Comparison of ENCODE assay signal across 9 cellular contexts in genomic region chr9:75147638-75148037, GRCh38. TPM values are rescaled to one million over a fixed set of nuclear protein-coding genes. Genes with fewer than 3 reads are reported as not detected.
A peak's percentile ranks its signal among the peaks of the same experiment; 100 is the strongest.
DNase-seq lines count a peak whose midpoint lies in the region; ATAC-seq and TF ChIP-seq lines count a peak whose summit lies in the region.
"Had no signal": no experiment of that assay in that cellular context is flagged by ENCODE, and none has a peak within 500 bp of the region (broad histone marks: within the 10 kb centered on the region; RNA-seq: fewer than 3 reads in every experiment).

No MANE protein-coding gene starts in this region.

- peak; percentile 33 for ATAC-seq in stimulated activated naive CD8-positive, alpha-beta T cell treated with anti-CD3 and anti-CD28 coated beads, Interleukin-15, amount 100 ng/mL, for 72 hours

- no peaks in the 10 kb centered on the region for H3K27me3 Mint-ChIP-seq in activated naive CD4-positive, alpha-beta T cell treated with anti-CD3 and anti-CD28 coated beads for 36 hours (ENCODE audit: low read depth)
- H3K27me3 Mint-ChIP-seq in stimulated activated naive CD8-positive, alpha-beta T cell treated with anti-CD3 and anti-CD28 coated beads, Interleukin-15, amount 100 ng/mL, for 72 hours: no peaks in the 10 kb centered on the region

- H3K9me3 Mint-ChIP-seq in activated naive CD4-positive, alpha-beta T cell treated with anti-CD3 and anti-CD28 coated beads for 36 hours: peaks cover 15% of the 10 kb centered on the region
- H3K9me3 Mint-ChIP-seq in stimulated activated naive CD8-positive, alpha-beta T cell treated with anti-CD3 and anti-CD28 coated beads, Interleukin-15, amount 100 ng/mL, for 72 hours: peaks cover 16 to 22% of the 10 kb centered on the region in 2 donors

- intact Hi-C loops in activated naive CD4-positive, alpha-beta T cell treated with anti-CD3 and anti-CD28 coated beads for 36 hours (cut with micrococcal nuclease): loop anchor here (1.0 to 10.0 kb wide), 5 partner anchors 9 to 1993 kb away; partner anchors contain the start of genes ANXA1 and C9orf40

- CTCF ChIA-PET in activated naive CD4-positive, alpha-beta T cell treated with anti-CD3 and anti-CD28 coated beads for 36 hours (lab: Charles Lee): interaction anchor here (1.3 to 3.0 kb wide), 2 partner anchors 10 to 38 kb away, joined by 3 to 7 read pairs; no protein-coding TSS in a partner anchor

- TF ChIP-seq CTCF in astrocyte of the spinal cord (IDR thresholded peaks at IDR 0.05; ENCODE audit: low read depth, low read length): no peak

- no peak for DNase-seq in activated naive CD4-positive, alpha-beta T cell treated with anti-CD3 and anti-CD28 coated beads for 36 hours
- no peak for DNase-seq in activated naive CD4-positive, alpha-beta T cell treated with Interleukin-2 at 50 U/mL for 16 hours
- peak; percentile 30 for DNase-seq in HS-5 (ENCODE audit: low read depth)
- DNase-seq in astrocyte of the spinal cord (ENCODE audit: low read depth, low spot score): peak; percentile 51
- no peak for DNase-seq in stimulated activated naive CD8-positive, alpha-beta T cell treated with anti-CD3 and anti-CD28 coated beads, Interleukin-15, amount 100 ng/mL, for 72 hours
- DNase-seq in cerebellum (ENCODE audit: low spot score): no peak
- DNase-seq in UCSD-AML1 (lab: John Stamatoyannopoulos, UW; ENCODE audit: unreplicated experiment): no peak
- no peak for DNase-seq in activated CD4-positive, CD25-positive, alpha-beta regulatory T cell treated with anti-CD3 and anti-CD28 coated beads, Interleukin-2, amount 50 U/mL, for 72 hours
- DNase-seq: activated CD4-positive, CD25-positive, alpha-beta regulatory T cell had no signal

- peaks cover 61% of the 10 kb centered on the region for H3K4me1 Mint-ChIP-seq in activated naive CD4-positive, alpha-beta T cell treated with anti-CD3 and anti-CD28 coated beads for 36 hours (ENCODE audit: low read depth)
- H3K4me1 Mint-ChIP-seq in stimulated activated naive CD8-positive, alpha-beta T cell treated with anti-CD3 and anti-CD28 coated beads, Interleukin-15, amount 100 ng/mL, for 72 hours: peaks cover 68% of the 10 kb centered on the region

- H3K36me3 Mint-ChIP-seq in activated naive CD4-positive, alpha-beta T cell treated with anti-CD3 and anti-CD28 coated beads for 36 hours (ENCODE audit: low read depth): peaks cover 36% of the 10 kb centered on the region

- in situ Hi-C loops in astrocyte of the spinal cord (cut with HindIII; ENCODE audit: low sequenced_read_pairs): no loop called here

- no peak overlapping the region for H3K4me3 ChIP-seq in astrocyte of the spinal cord (ENCODE audit: low read depth, low read length)

- no peak overlapping the region for H3K4me3 Mint-ChIP-seq in activated naive CD4-positive, alpha-beta T cell treated with anti-CD3 and anti-CD28 coated beads for 36 hours
- peak overlapping the region; percentile 48 to 63 for H3K4me3 Mint-ChIP-seq in stimulated activated naive CD8-positive, alpha-beta T cell treated with anti-CD3 and anti-CD28 coated beads, Interleukin-15, amount 100 ng/mL, for 72 hours

- peak overlapping the region; percentile 83 for H3K27ac Mint-ChIP-seq in activated naive CD4-positive, alpha-beta T cell treated with anti-CD3 and anti-CD28 coated beads for 36 hours
- H3K27ac Mint-ChIP-seq in stimulated activated naive CD8-positive, alpha-beta T cell treated with anti-CD3 and anti-CD28 coated beads, Interleukin-15, amount 100 ng/mL, for 72 hours: peak overlapping the region; percentile 56 to 69

RNA-seq across cellular contexts. Expression of gene OSTF1, which starts 59.3 kb away (rescaled TPM):
- total RNA-seq in activated naive CD4-positive, alpha-beta T cell treated with anti-CD3 and anti-CD28 coated beads for 36 hours: 100 to 1,000 TPM; 102 to 104 TPM
- total RNA-seq in cerebellum: 9.8 TPM

RNA-seq across cellular contexts. Expression of gene NMRK1, which starts 59.7 kb away (rescaled TPM):
- total RNA-seq in activated naive CD4-positive, alpha-beta T cell treated with anti-CD3 and anti-CD28 coated beads for 36 hours: 10 to 100 TPM; 20.6 to 22.6 TPM
- 4.9 TPM for total RNA-seq in cerebellum

Comparison
In these comparisons a context has a peak if more than half of its experiments do, and no peak if none do; other contexts are left out.
1. DNase-seq: peak in HS-5 (single experiment) and astrocyte of the spinal cord (single experiment); none in activated naive CD4-positive, alpha-beta T cell treated with anti-CD3 and anti-CD28 coated beads for 36 hours (single experiment), activated naive CD4-positive, alpha-beta T cell treated with Interleukin-2 at 50 U/mL for 16 hours (single experiment), stimulated activated naive CD8-positive, alpha-beta T cell treated with anti-CD3 and anti-CD28 coated beads, Interleukin-15, amount 100 ng/mL, for 72 hours (0 of 2), cerebellum (single experiment), UCSD-AML1 (single experiment) and activated CD4-positive, CD25-positive, alpha-beta regulatory T cell treated with anti-CD3 and anti-CD28 coated beads, Interleukin-2, amount 50 U/mL, for 72 hours (single experiment).